13 cellular contexts compared by ENCODE assay signal in genomic region chr10:93718937-93719725, GRCh38. TPM values are rescaled to one million over a fixed set of nuclear protein-coding genes. Genes with fewer than 3 reads are reported as not detected.
A peak's percentile ranks its signal among the peaks of the same experiment; 100 is the strongest.
DNase-seq lines count a peak whose midpoint lies in the region; ATAC-seq lines count a peak whose summit lies in the region.
"Had no signal": no experiment of that assay in that cellular context is flagged by ENCODE, and none has a peak within 500 bp of the region (broad histone marks: within the 10 kb centered on the region; RNA-seq: fewer than 3 reads in every experiment).

No MANE protein-coding gene starts in this region.

- no peaks in the 10 kb centered on the region for H3K4me1 Mint-ChIP-seq in activated T-cell treated with anti-CD3 and anti-CD28 coated beads, Interleukin-2, amount 50 U/mL, for 4 hours (ENCODE audit: low read depth)

- H3K36me3 Mint-ChIP-seq in activated T-cell treated with anti-CD3 and anti-CD28 coated beads, Interleukin-2, amount 50 U/mL, for 4 hours (ENCODE audit: insufficient read depth) = no peaks in the 10 kb centered on the region

- H3K4me3 Mint-ChIP-seq in activated T-cell treated with anti-CD3 and anti-CD28 coated beads, Interleukin-2, amount 50 U/mL, for 4 hours = no peak overlapping the region

- H3K27me3 ChIP-seq in right cardiac atrium (ENCODE audit: control insufficient read depth, insufficient read depth) = no peaks in the 10 kb centered on the region

- no peak overlapping the region for H3K4me3 ChIP-seq in right cardiac atrium (ENCODE audit: low read length)
- H3K4me3 ChIP-seq: psoas muscle had no signal

- intact Hi-C loops in right cardiac atrium (cut with DNase I) = no loop called here

- no peaks in the 10 kb centered on the region for H3K9me3 ChIP-seq in right cardiac atrium (ENCODE audit: control insufficient read depth, low read length)
- H3K9me3 ChIP-seq: psoas muscle had no signal

- H3K9me3 Mint-ChIP-seq in activated T-cell treated with anti-CD3 and anti-CD28 coated beads, Interleukin-2, amount 50 U/mL, for 4 hours = no peaks in the 10 kb centered on the region

- peaks cover 27% of the 10 kb centered on the region for H3K27me3 Mint-ChIP-seq in activated T-cell treated with anti-CD3 and anti-CD28 coated beads, Interleukin-2, amount 50 U/mL, for 4 hours (ENCODE audit: low read depth)

- H3K27ac ChIP-seq in right cardiac atrium (ENCODE audit: low read length) = no peak overlapping the region
- H3K27ac ChIP-seq: psoas muscle had no signal

- DNase-seq in Kasumi-1 (lab: John Stamatoyannopoulos, UW) = peak; percentile 56 to 67
- DNase-seq in right cardiac atrium = peak in 2 of 3 donors; percentile 63 to 65
- DNase-seq in activated T-cell treated with anti-CD3 and anti-CD28 coated beads, Interleukin-2, amount 50 U/mL, for 4 hours = no peak
- no peak for DNase-seq in HK-2 (ENCODE audit: unreplicated experiment)
- DNase-seq in hippocampal formation (lab: John Stamatoyannopoulos, UW) = no peak
- DNase-seq: activated gamma-delta T cell, NCI-H187 treated with DMSO at 0.1 percent for 48 hours, psoas muscle, T-helper 2 cell had no signal

- ATAC-seq in GM18511 (IDR thresholded peaks at IDR 0.05; ENCODE audit: unreplicated experiment) (peak; percentile 72), GM21619 (IDR thresholded peaks at IDR 0.05; ENCODE audit: unreplicated experiment) (peak; percentile 37), right cardiac atrium (no peak), GM21717 (IDR thresholded peaks at IDR 0.05; ENCODE audit: unreplicated experiment) (no peak)
- no peak for ATAC-seq in activated T-cell treated with anti-CD3 and anti-CD28 coated beads, Interleukin-2, amount 50 U/mL, for 4 hours
- ATAC-seq: psoas muscle had no signal

- 50% methylated on average over 8 of the region's 8 CpGs for WGBS in right cardiac atrium

- no peaks in the 10 kb centered on the region for H3K4me1 ChIP-seq in right cardiac atrium (ENCODE audit: control insufficient read depth, insufficient read depth, low read length)
- H3K4me1 ChIP-seq: psoas muscle had no signal

RNA-seq across cellular contexts. Expression of gene FRA10AC1, which starts 16.7 kb away (rescaled TPM):
- 10 to 100 TPM; 16.1 to 28.0 (median 21.2) TPM for total RNA-seq in right cardiac atrium
- 17.6 TPM for polyA plus RNA-seq in right cardiac atrium
- 10 to 100 TPM; 10.1 to 11.1 (median 10.1) TPM for total RNA-seq in activated T-cell treated with anti-CD3 and anti-CD28 coated beads, Interleukin-2, amount 50 U/mL, for 4 hours

RNA-seq across cellular contexts. Expression of gene LGI1, which starts 38.6 kb away (rescaled TPM):
- total RNA-seq in right cardiac atrium = under 1 TPM in 3 of 4 donors, not detected in 1; 0.21 to 0.57 (median 0.45) TPM
- polyA plus RNA-seq in right cardiac atrium = 0.68 TPM
- total RNA-seq in activated T-cell treated with anti-CD3 and anti-CD28 coated beads, Interleukin-2, amount 50 U/mL, for 4 hours = not detected
- total RNA-seq: Daoy had no signal

Comparison
In these comparisons a context has a peak if more than half of its experiments do, and no peak if none do; other contexts are left out.
1. ATAC-seq: peak in GM18511 (single experiment) and GM21619 (single experiment); none in right cardiac atrium (0 of 2), GM21717 (single experiment) and activated T-cell treated with anti-CD3 and anti-CD28 coated beads, Interleukin-2, amount 50 U/mL, for 4 hours (0 of 2).
2. DNase-seq: peak in Kasumi-1 (2 of 2) and right cardiac atrium (2 of 3); none in activated T-cell treated with anti-CD3 and anti-CD28 coated beads, Interleukin-2, amount 50 U/mL, for 4 hours (single experiment), HK-2 (single experiment) and hippocampal formation (0 of 2).